Comparison of ENCODE assay signal across 20 cellular contexts in genomic region chr3:195888311-195888761, GRCh38. TPM values are rescaled to one million over a fixed set of nuclear protein-coding genes. Genes with fewer than 3 reads are reported as not detected.
DNase-seq lines count a peak whose midpoint lies in the region; ATAC-seq and TF ChIP-seq lines count a peak whose summit lies in the region.
"Had no signal": no experiment of that assay in that cellular context is flagged by ENCODE, and none has a peak within 500 bp of the region (broad histone marks: within the 10 kb centered on the region; RNA-seq: fewer than 3 reads in every experiment).

No MANE protein-coding gene starts in this region.

- H3K79me2 ChIP-seq in H9 (ENCODE audit: insufficient read depth, low read length), result no peaks in the 10 kb centered on the region
- H3K79me2 ChIP-seq in trophoblast cell (ENCODE audit: control insufficient read depth, insufficient read depth, low read length, poor library complexity), result peaks cover 4% of the 10 kb centered on the region
- peaks cover 54% of the 10 kb centered on the region for H3K79me2 ChIP-seq in SK-N-SH (ENCODE audit: insufficient read depth)

- H3K4me1 ChIP-seq in H9 (ENCODE audit: insufficient read depth, low read length), result peaks cover 8% of the 10 kb centered on the region; the same call in 1 of the 2 replicates
- H3K4me1 ChIP-seq in right atrium auricular region, result peaks cover 0 to 88% of the 10 kb centered on the region in 2 donors
- H3K4me1 ChIP-seq in trophoblast cell (ENCODE audit: control insufficient read depth in 1 of 2, insufficient read depth in 2 of 2, low read length in 2 of 2), result peaks cover 22 to 26% of the 10 kb centered on the region in 2 experiments
- peaks cover 20 to 21% of the 10 kb centered on the region in 2 experiments; a peak in 2 of 4 replicates for H3K4me1 ChIP-seq in SK-N-SH (ENCODE audit: control insufficient read depth in 1 of 2, insufficient read depth in 2 of 2, low read depth in 1 of 2, low read length in 1 of 2)
- H3K4me1 ChIP-seq: HAP-1 had no signal

- no CpG with 5 or more reads among the region's 18 CpGs for WGBS in H9 (ENCODE audit: extremely low coverage, insufficient read length, low lambda C conversion rate)
- no CpG with 5 or more reads among the region's 18 CpGs for WGBS in trophoblast cell (ENCODE audit: extremely low coverage, insufficient coverage, insufficient read length)
- 95% methylated on average over 17 of the region's 18 CpGs for WGBS in SK-N-SH (ENCODE audit: low lambda C conversion rate)

- no peak overlapping the region for H3K23ac ChIP-seq in H9 (ENCODE audit: insufficient read length, low read depth, low read length)
- H3K23ac ChIP-seq in trophoblast cell (ENCODE audit: low read length), result no peak overlapping the region

- H3K9me3 Mint-ChIP-seq in H9 (no peaks in the 10 kb centered on the region), brain (no peaks in the 10 kb centered on the region)
- H3K9me3 Mint-ChIP-seq: CD4-positive, CD25-positive, alpha-beta regulatory T cell; IgD-negative memory B cell had no signal

- TF ChIP-seq EP300 in SK-N-SH (IDR thresholded peaks at IDR 0.05; ENCODE audit: borderline replicate concordance in 1 of 2, low read depth in 1 of 2, low read length in 1 of 2), result no peak

- no peak overlapping the region for H2BK5ac ChIP-seq in H9 (ENCODE audit: insufficient read length, low read length)
- no peak overlapping the region for H2BK5ac ChIP-seq in trophoblast cell (ENCODE audit: low read depth, low read length, poor library complexity)

- H4K12ac ChIP-seq in trophoblast cell (ENCODE audit: low read depth, low read length), result no peak overlapping the region

- H3K27me3 Mint-ChIP-seq in H9 (ENCODE audit: low read depth), result no peaks in the 10 kb centered on the region
- no peaks in the 10 kb centered on the region for H3K27me3 Mint-ChIP-seq in brain
- H3K27me3 Mint-ChIP-seq: CD4-positive, CD25-positive, alpha-beta regulatory T cell; IgD-negative memory B cell had no signal

- no peak overlapping the region for H4K8ac ChIP-seq in H9 (replicated peaks; ENCODE audit: insufficient read length, low read depth, low read length)
- H4K8ac ChIP-seq in trophoblast cell (ENCODE audit: low read depth, low read length), result no peak overlapping the region

- H3K79me1 ChIP-seq in H9 (ENCODE audit: insufficient read depth, low read depth, low read length, poor library complexity, severe bottlenecking) (peaks cover under 1% of the 10 kb centered on the region), trophoblast cell (ENCODE audit: low read length) (peaks cover 8% of the 10 kb centered on the region)

- peaks cover 7% of the 10 kb centered on the region for H3K36me3 ChIP-seq in right atrium auricular region
- peaks cover 20 to 30% of the 10 kb centered on the region in 2 experiments for H3K36me3 ChIP-seq in trophoblast cell (ENCODE audit: control insufficient read depth in 1 of 2, insufficient read depth in 2 of 2, low read length in 2 of 2)
- H3K36me3 ChIP-seq in SK-N-SH (replicated peaks in 1 of 2; ENCODE audit: control insufficient read depth in 1 of 2, insufficient read depth in 2 of 2, low read length in 1 of 2), result peaks cover 4 to 12% of the 10 kb centered on the region in 2 experiments

- CTCF ChIA-PET in SK-N-SH (lab: Yijun Ruan, JAX), result interaction anchor here (1.8 to 29.0 kb wide), 2 partner anchors 23 to 32 kb away, joined by 7 to 606 read pairs; no protein-coding TSS in a partner anchor

- no peak overlapping the region for H3K56ac ChIP-seq in H9 (ENCODE audit: insufficient read length, low read depth, low read length)

- peak overlapping the region; percentile 49 for H3K18ac ChIP-seq in H9 (ENCODE audit: insufficient read length, low read depth, low read length)
- H3K18ac ChIP-seq in trophoblast cell (ENCODE audit: low read length), result no peak overlapping the region

- no peak for ATAC-seq in GM18867 (IDR thresholded peaks at IDR 0.05; ENCODE audit: unreplicated experiment)
- ATAC-seq: SK-N-SH treated with all-trans-retinoic acid at 6 μM for 48 hours had no signal

- H3K9me3 ChIP-seq in H9 (ENCODE audit: control insufficient read depth, low read depth, low read length) (no peaks in the 10 kb centered on the region), right atrium auricular region (no peaks in the 10 kb centered on the region), trophoblast cell (ENCODE audit: insufficient read depth, low read depth, low read length) (peaks cover 4% of the 10 kb centered on the region), SK-N-SH (no peaks in the 10 kb centered on the region)
- H3K9me3 ChIP-seq: HAP-1 had no signal

- POLR2A ChIA-PET in SK-N-SH (lab: Yijun Ruan, JAX), result no interaction called here

- H3F3A ChIP-seq in SK-N-SH (replicated peaks; ENCODE audit: insufficient read depth), result peaks cover 5% of the 10 kb centered on the region

- H4K91ac ChIP-seq in H9 (ENCODE audit: insufficient read length, low read depth, low read length) (no peak overlapping the region), trophoblast cell (ENCODE audit: low read depth, low read length) (no peak overlapping the region)

- H2BK120ac ChIP-seq in H9 (ENCODE audit: low read depth, low read length, poor library complexity, severe bottlenecking) (no peak overlapping the region), trophoblast cell (ENCODE audit: insufficient read depth, low read length, poor library complexity) (no peak overlapping the region)

- no peak overlapping the region for H2BK20ac ChIP-seq in H9 (ENCODE audit: low read depth, low read length, poor library complexity, severe bottlenecking)

- no peak overlapping the region for H3K4me3 Mint-ChIP-seq in H9
- H3K4me3 Mint-ChIP-seq in brain, result no peak overlapping the region
- H3K4me3 Mint-ChIP-seq: CD4-positive, CD25-positive, alpha-beta regulatory T cell had no signal

- TF ChIP-seq RAD21 in SK-N-SH (IDR thresholded peaks at IDR 0.05; ENCODE audit: low read length), result no peak

- no peaks in the 10 kb centered on the region for H3K9me2 ChIP-seq in SK-N-SH

- TF ChIP-seq CTCF in H9 (conservative IDR thresholded peaks at IDR 0.05) (no peak), brain (conservative IDR thresholded peaks at IDR 0.05) (no peak), right atrium auricular region (IDR thresholded peaks at IDR 0.05) (no peak), SK-N-SH (IDR thresholded peaks at IDR 0.05) (no peak)

- H3K4me2 ChIP-seq in H9 (ENCODE audit: insufficient read depth, insufficient read length, low read length), result no peak overlapping the region
- H3K4me2 ChIP-seq in trophoblast cell (ENCODE audit: low read length), result no peak overlapping the region
- H3K4me2 ChIP-seq in SK-N-SH, result no peak overlapping the region

- H3K36me3 Mint-ChIP-seq in H9 (ENCODE audit: insufficient read depth in 1 of 3, low read depth in 3 of 3) (peaks cover 4 to 17% (median 10%) of the 10 kb centered on the region in 3 experiments; a peak in 5 of 7 replicates), brain (peaks cover 12% of the 10 kb centered on the region)

- DNase-seq in H9 (no peak), right atrium auricular region (ENCODE audit: low spot score) (no peak), trophoblast cell (no peak), SK-N-SH (no peak), NCI-H146 (lab: John Stamatoyannopoulos, UW) (no peak)
- DNase-seq: ACHN; AML-193; CD4-positive, CD25-positive, alpha-beta regulatory T cell; EL; NCI-H1930; NCI-H2171; NCI-H446 treated with DMSO at 0.1 percent for 48 hours; NCI-H748 treated with DMSO at 0.1 percent for 48 hours; SHP77 had no signal

- H3K14ac ChIP-seq in H9 (ENCODE audit: insufficient read depth, low read length) (peak overlapping the region; percentile 24; the same call in 1 of the 2 replicates), trophoblast cell (ENCODE audit: low read length) (no peak overlapping the region)

- no peak overlapping the region for H3K4me3 ChIP-seq in right atrium auricular region
- H3K4me3 ChIP-seq in trophoblast cell (ENCODE audit: low read depth, low read length), result no peak overlapping the region
- H3K4me3 ChIP-seq in SK-N-SH (ENCODE audit: low read depth in 2 of 2, low read length in 1 of 2), result no peak overlapping the region
- H3K4me3 ChIP-seq: HAP-1 had no signal

- H3K27me3 ChIP-seq in H9 (ENCODE audit: insufficient read depth, low read length) (no peaks in the 10 kb centered on the region), right atrium auricular region (no peaks in the 10 kb centered on the region), trophoblast cell (ENCODE audit: insufficient read depth, low read length) (no peaks in the 10 kb centered on the region), SK-N-SH (ENCODE audit: insufficient read depth) (no peaks in the 10 kb centered on the region)

- no peak overlapping the region for H2BK12ac ChIP-seq in H9 (ENCODE audit: insufficient read length, low read depth, low read length)
- H2BK12ac ChIP-seq in trophoblast cell (ENCODE audit: low read length), result peak overlapping the region; percentile 16

- H3K9ac ChIP-seq in H9 (ENCODE audit: extremely low read depth, insufficient read length, low read length) (no peak overlapping the region), trophoblast cell (ENCODE audit: low read length) (no peak overlapping the region), SK-N-SH (no peak overlapping the region)

- no peak overlapping the region for H2BK15ac ChIP-seq in H9 (ENCODE audit: low read depth, low read length)

- H3K23me2 ChIP-seq in H9 (ENCODE audit: insufficient read length, low read depth, low read length, poor library complexity, severe bottlenecking), result no peaks in the 10 kb centered on the region

- H4K20me1 ChIP-seq in H9 (ENCODE audit: control insufficient read depth, insufficient read depth, insufficient read length), result no peaks in the 10 kb centered on the region
- peaks cover 11% of the 10 kb centered on the region; the same call in 1 of the 2 replicates for H4K20me1 ChIP-seq in SK-N-SH (ENCODE audit: insufficient read depth)

- no peak overlapping the region for H2AK5ac ChIP-seq in H9 (ENCODE audit: insufficient read length, low read length)
- H2AK5ac ChIP-seq in trophoblast cell (ENCODE audit: low read length), result no peak overlapping the region

- no peak overlapping the region for H3K27ac ChIP-seq in H9 (ENCODE audit: insufficient read length, low read depth, low read length)
- H3K27ac ChIP-seq in right atrium auricular region, result peak overlapping the region; percentile 66 to 97
- no peak overlapping the region for H3K27ac ChIP-seq in trophoblast cell (ENCODE audit: low read depth, low read length)
- H3K27ac ChIP-seq in SK-N-SH (ENCODE audit: low read depth in 2 of 2, low read length in 1 of 2), result no peak overlapping the region
- H3K27ac ChIP-seq: HL-60 had no signal

- no peak overlapping the region for H3T11ph ChIP-seq in H9 (ENCODE audit: low read length)

- no peak overlapping the region for H4K5ac ChIP-seq in H9 (ENCODE audit: insufficient read length, low read depth, low read length)

- H3K4me1 Mint-ChIP-seq in H9, result peaks cover 42 to 61% of the 10 kb centered on the region in 2 experiments
- peaks cover 69% of the 10 kb centered on the region for H3K4me1 Mint-ChIP-seq in brain

- H3K27ac Mint-ChIP-seq in H9 (peak overlapping the region; percentile 67 to 86 (median 68); a peak in 5 of 7 replicates), brain (peak overlapping the region in 3 of 5 experiments; percentile 85 to 92 (median 91))

- H2AFZ ChIP-seq in H9 (ENCODE audit: low read length) (no peak overlapping the region), trophoblast cell (ENCODE audit: insufficient read depth, low read length, poor library complexity) (no peak overlapping the region), SK-N-SH (ENCODE audit: low read depth) (no peak overlapping the region)

- H3K4ac ChIP-seq in H9 (ENCODE audit: low read depth, low read length), result no peak overlapping the region
- H3K4ac ChIP-seq in trophoblast cell (ENCODE audit: low read depth, low read length), result no peak overlapping the region

RNA-seq across cellular contexts. Expression of gene TNK2, which starts 20.0 kb away (rescaled TPM):
- total RNA-seq in H9 (2021) (34.5 and 35.3 TPM in 2 replicates), right atrium auricular region (10 to 100 TPM; 26.5 to 38.6 TPM)
- polyA plus RNA-seq in brain (ENCODE audit: insufficient read depth, low read depth, low replicate concordance) (59.9 TPM), SK-N-SH (2012; rRNA removed) (11.3 and 17.3 TPM in 2 replicates)
- 22.5 TPM in 2 replicates for polyA plus RNA-seq in trophoblast cell (2013)
- polyA plus RNA-seq in SK-N-SH (2012; cell fraction: cytosol; rRNA removed), result 5.5 and 10.9 TPM in 2 replicates
- polyA plus RNA-seq in SK-N-SH (2012; cell fraction: nucleus; rRNA removed), result 119 and 155 TPM in 2 replicates

Comparison
In these comparisons a context has a peak if more than half of its experiments do, and no peak if none do; other contexts are left out.
1. H3K27ac ChIP-seq: peak in right atrium auricular region (2 of 2); none in H9 (single experiment), trophoblast cell (single experiment) and SK-N-SH (0 of 2).